In the genomic region with DNA sequence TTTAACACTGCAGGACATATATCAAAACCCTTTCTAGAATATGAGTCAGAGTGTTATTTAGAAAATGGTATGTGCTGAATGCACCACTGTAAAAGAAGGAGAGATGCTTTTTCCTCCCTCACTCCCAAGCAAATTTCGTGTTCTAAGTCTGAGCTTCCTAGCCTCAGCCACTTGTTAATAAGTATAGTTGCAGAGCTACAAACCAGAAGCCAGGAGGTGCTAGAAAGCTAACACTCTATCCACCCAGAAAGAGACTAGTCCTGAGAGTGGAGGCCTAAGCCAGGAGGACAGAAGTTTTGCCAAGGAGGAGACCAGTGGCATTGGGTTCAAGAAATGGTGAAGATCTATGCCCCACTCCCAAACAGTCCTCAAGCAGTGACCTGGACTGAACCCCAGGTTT, we compare ENCODE assay signal across 10 cellular contexts. TPM values are rescaled to one million over a fixed set of nuclear protein-coding genes. Genes with fewer than 3 reads are reported as not detected.
DNase-seq lines count a peak whose midpoint lies in the region; ATAC-seq, FAIRE-seq and TF ChIP-seq lines count a peak whose summit lies in the region.
"Had no signal": no experiment of that assay in that cellular context is flagged by ENCODE, and none has a peak within 500 bp of the region (broad histone marks: within the 10 kb centered on the region; RNA-seq: fewer than 3 reads in every experiment).

No MANE protein-coding gene starts in this region.

- H4K20me1 ChIP-seq in endothelial cell of umbilical vein (replicated peaks; ENCODE audit: control insufficient read depth, extremely low read depth, insufficient read depth, low read length), result no peaks in the 10 kb centered on the region

- H3K4me3 ChIP-seq in endothelial cell of umbilical vein (replicated peaks in 1 of 3; ENCODE audit: insufficient read depth in 1 of 3, low read depth in 1 of 3, low read length in 3 of 3) (no peak overlapping the region), upper lobe of left lung (no peak overlapping the region)

- no peaks in the 10 kb centered on the region for H3K27me3 ChIP-seq in endothelial cell of umbilical vein (ENCODE audit: control insufficient read depth in 2 of 2, insufficient read depth in 2 of 2, low read length in 2 of 2)
- no peaks in the 10 kb centered on the region for H3K27me3 ChIP-seq in upper lobe of left lung

- H3K27ac ChIP-seq in endothelial cell of umbilical vein (ENCODE audit: insufficient read depth, low read depth, low read length) (no peak overlapping the region), upper lobe of left lung (peak overlapping the region; percentile 36 to 80 (median 56))

- 71 to 95% methylated on average over 1 of the region's 1 CpG for WGBS in upper lobe of left lung, 2 donors

- TF ChIP-seq EP300 in upper lobe of left lung (IDR thresholded peaks at IDR 0.05), result no peak

- no peaks in the 10 kb centered on the region for H3K79me2 ChIP-seq in endothelial cell of umbilical vein (ENCODE audit: control insufficient read depth, insufficient read depth, low read length)

- DNase-seq in activated CD8-positive, alpha-beta T cell treated with anti-CD3 and anti-CD28 coated beads for 36 hours, result no peak
- DNase-seq in activated CD8-positive, alpha-beta T cell treated with anti-CD3 and anti-CD28 coated beads, Interleukin-2, amount 10 ng/mL, durations not matched to agents 7 days and 5 days, result no peak
- DNase-seq in endothelial cell of umbilical vein (ENCODE audit: low read depth, low spot score) (no peak), upper lobe of left lung (no peak), NCI-H1092 treated with DMSO at 0.1 percent for 48 hours (lab: John Stamatoyannopoulos, UW) (no peak), COLO829 (ENCODE audit: low spot score) (no peak), T-helper 9 cell (no peak)
- DNase-seq: activated gamma-delta T cell treated with Interleukin-2 at 50 U/mL for 16 hours; CD4-positive, alpha-beta memory T cell had no signal

- H3K9me3 Mint-ChIP-seq in activated CD8-positive, alpha-beta T cell treated with anti-CD3 and anti-CD28 coated beads for 36 hours, result no peaks in the 10 kb centered on the region
- no peaks in the 10 kb centered on the region for H3K9me3 Mint-ChIP-seq in activated CD8-positive, alpha-beta T cell treated with anti-CD3 and anti-CD28 coated beads, Interleukin-2, amount 10 ng/mL, durations not matched to agents 7 days and 5 days (ENCODE audit: insufficient read depth)
- H3K9me3 Mint-ChIP-seq: CD4-positive, alpha-beta memory T cell had no signal

- TF ChIP-seq POLR2A in endothelial cell of umbilical vein (IDR thresholded peaks at IDR 0.05; ENCODE audit: low read depth, low read length) (no peak), upper lobe of left lung (IDR thresholded peaks at IDR 0.05) (no peak)

- no peak overlapping the region for H3K4me2 ChIP-seq in endothelial cell of umbilical vein (ENCODE audit: insufficient read depth, low read length)

- H3K36me3 Mint-ChIP-seq in activated CD8-positive, alpha-beta T cell treated with anti-CD3 and anti-CD28 coated beads for 36 hours (ENCODE audit: low read depth), result no peaks in the 10 kb centered on the region
- no peaks in the 10 kb centered on the region for H3K36me3 Mint-ChIP-seq in activated CD8-positive, alpha-beta T cell treated with anti-CD3 and anti-CD28 coated beads, Interleukin-2, amount 10 ng/mL, durations not matched to agents 7 days and 5 days (ENCODE audit: low read depth)
- H3K36me3 Mint-ChIP-seq: CD4-positive, alpha-beta memory T cell had no signal

- intact Hi-C loops in activated CD8-positive, alpha-beta T cell treated with anti-CD3 and anti-CD28 coated beads for 36 hours (cut with micrococcal nuclease), result loop anchor here (10.0 kb wide), 1 partner anchor 164 kb away; no protein-coding TSS in a partner anchor
- intact Hi-C loops in endothelial cell of umbilical vein (cut with micrococcal nuclease), result loop anchor here (10.0 kb wide), 2 partner anchors 134 to 424 kb away; a partner anchor contains a TSS

- H3K27me3 Mint-ChIP-seq in activated CD8-positive, alpha-beta T cell treated with anti-CD3 and anti-CD28 coated beads for 36 hours, result no peaks in the 10 kb centered on the region
- peaks cover 11% of the 10 kb centered on the region for H3K27me3 Mint-ChIP-seq in activated CD8-positive, alpha-beta T cell treated with anti-CD3 and anti-CD28 coated beads, Interleukin-2, amount 10 ng/mL, durations not matched to agents 7 days and 5 days (ENCODE audit: low read depth)

- peak; percentile 30 for ATAC-seq in activated CD8-positive, alpha-beta T cell treated with anti-CD3 and anti-CD28 coated beads for 36 hours
- ATAC-seq in activated CD8-positive, alpha-beta T cell treated with anti-CD3 and anti-CD28 coated beads, Interleukin-2, amount 10 ng/mL, durations not matched to agents 7 days and 5 days, result no peak
- no peak for ATAC-seq in upper lobe of left lung (ENCODE audit: low FRiP score in 2 of 2)

- no TSS peak for BruUV-seq in endothelial cell of umbilical vein (replicated peaks; lab: Mats Ljungman, UMichigan)

- H3K4me1 ChIP-seq in endothelial cell of umbilical vein (ENCODE audit: control insufficient read depth, extremely low read depth, insufficient read depth, low read length) (peaks cover 3% of the 10 kb centered on the region), upper lobe of left lung (peaks cover 0 to 9% (median under 1%) of the 10 kb centered on the region in 4 donors)

- POLR2A ChIA-PET in activated CD8-positive, alpha-beta T cell treated with anti-CD3 and anti-CD28 coated beads for 36 hours (lab: Charles Lee), result no interaction called here
- POLR2A ChIA-PET in activated CD8-positive, alpha-beta T cell treated with anti-CD3 and anti-CD28 coated beads, Interleukin-2, amount 10 ng/mL, durations not matched to agents 7 days and 5 days (lab: Charles Lee), result interaction anchor here (0.6 kb wide), 1 partner anchor 529 kb away, joined by 3 read pairs; no protein-coding TSS in a partner anchor
- POLR2A ChIA-PET in endothelial cell of umbilical vein (lab: Charles Lee), result no interaction called here

- CTCF ChIA-PET in activated CD8-positive, alpha-beta T cell treated with anti-CD3 and anti-CD28 coated beads for 36 hours (lab: Charles Lee), result interaction anchor here (0.6 to 1.5 kb wide), 4 partner anchors 39 to 318 kb away, joined by 3 to 7 read pairs (median 4); a partner anchor contains a TSS
- CTCF ChIA-PET in activated CD8-positive, alpha-beta T cell treated with anti-CD3 and anti-CD28 coated beads, Interleukin-2, amount 10 ng/mL, durations not matched to agents 7 days and 5 days (lab: Charles Lee), result interaction anchor here (0.7 to 4.7 kb wide), 9 partner anchors 9 to 330 kb away, joined by 3 to 24 read pairs (median 3); no protein-coding TSS in a partner anchor
- CTCF ChIA-PET in endothelial cell of umbilical vein (lab: Charles Lee), result interaction anchor here (1.0 to 1.6 kb wide), 4 partner anchors 8 to 857 kb away, joined by 3 to 5 read pairs (median 4); no protein-coding TSS in a partner anchor

- H3K9me3 ChIP-seq in endothelial cell of umbilical vein (replicated peaks; ENCODE audit: control insufficient read depth, insufficient read depth, low read length) (no peaks in the 10 kb centered on the region), upper lobe of left lung (no peaks in the 10 kb centered on the region)

- no peak overlapping the region for H3K9ac ChIP-seq in endothelial cell of umbilical vein (replicated peaks; ENCODE audit: extremely low read depth, insufficient read depth, low read length)

- no peaks in the 10 kb centered on the region for H3K4me1 Mint-ChIP-seq in activated CD8-positive, alpha-beta T cell treated with anti-CD3 and anti-CD28 coated beads for 36 hours (ENCODE audit: low read depth)
- no peaks in the 10 kb centered on the region for H3K4me1 Mint-ChIP-seq in activated CD8-positive, alpha-beta T cell treated with anti-CD3 and anti-CD28 coated beads, Interleukin-2, amount 10 ng/mL, durations not matched to agents 7 days and 5 days (ENCODE audit: low read depth)
- H3K4me1 Mint-ChIP-seq: CD4-positive, alpha-beta memory T cell had no signal

- H3K9me1 ChIP-seq in endothelial cell of umbilical vein (replicated peaks; ENCODE audit: control insufficient read depth, extremely low read depth, insufficient read depth, low read length), result no peaks in the 10 kb centered on the region

- H3K27ac Mint-ChIP-seq in activated CD8-positive, alpha-beta T cell treated with anti-CD3 and anti-CD28 coated beads for 36 hours, result no peak overlapping the region
- no peak overlapping the region for H3K27ac Mint-ChIP-seq in activated CD8-positive, alpha-beta T cell treated with anti-CD3 and anti-CD28 coated beads, Interleukin-2, amount 10 ng/mL, durations not matched to agents 7 days and 5 days

- H3K36me3 ChIP-seq in endothelial cell of umbilical vein (ENCODE audit: control insufficient read depth in 2 of 2, extremely low read depth in 1 of 2, insufficient read depth in 2 of 2, low read length in 2 of 2) (no peaks in the 10 kb centered on the region), upper lobe of left lung (no peaks in the 10 kb centered on the region)

- dilution Hi-C loops in endothelial cell of umbilical vein (cut with MboI; ENCODE audit: extremely low pct_ligation_motif_present, low sequenced_read_pairs), result no loop called here

- H2AFZ ChIP-seq in endothelial cell of umbilical vein (ENCODE audit: low read depth, low read length), result no peak overlapping the region

- peak; percentile 31 for TF ChIP-seq CTCF in activated CD8-positive, alpha-beta T cell treated with anti-CD3 and anti-CD28 coated beads for 36 hours (IDR thresholded peaks at IDR 0.05)
- TF ChIP-seq CTCF in LNCAP (IDR thresholded peaks at IDR 0.05) (peak; percentile 37; the same call in 1 of the 2 replicates), endothelial cell of umbilical vein (IDR thresholded peaks at IDR 0.05; ENCODE audit: extremely low read depth in 1 of 2, insufficient read depth in 1 of 2, low read depth in 1 of 2, low read length in 2 of 2) (no peak), upper lobe of left lung (IDR thresholded peaks at IDR 0.05) (no peak)

- peak; percentile 55 for FAIRE-seq in endothelial cell of umbilical vein (lab: Jason Lieb, UNC)

- no peak overlapping the region for H3K4me3 Mint-ChIP-seq in activated CD8-positive, alpha-beta T cell treated with anti-CD3 and anti-CD28 coated beads for 36 hours
- no peak overlapping the region for H3K4me3 Mint-ChIP-seq in activated CD8-positive, alpha-beta T cell treated with anti-CD3 and anti-CD28 coated beads, Interleukin-2, amount 10 ng/mL, durations not matched to agents 7 days and 5 days
- H3K4me3 Mint-ChIP-seq: CD4-positive, alpha-beta memory T cell had no signal

RNA-seq across cellular contexts. Expression of a gene that starts 40.5 kb away (rescaled TPM):
- 10 to 100 TPM; 16.0 to 18.3 TPM for total RNA-seq in activated CD8-positive, alpha-beta T cell treated with anti-CD3 and anti-CD28 coated beads for 36 hours
- total RNA-seq in activated CD8-positive, alpha-beta T cell treated with anti-CD3 and anti-CD28 coated beads, Interleukin-2, amount 10 ng/mL, durations not matched to agents 7 days and 5 days, result 10 to 100 TPM; 46.9 to 54.0 TPM
- total RNA-seq in endothelial cell of umbilical vein (46.8 and 58.5 TPM in 2 replicates), upper lobe of left lung (10 to 100 TPM; 10.5 to 48.6 (median 31.5) TPM)
- polyA plus RNA-seq in endothelial cell of umbilical vein, result 24.7 and 25.2 TPM in 2 replicates
- polyA plus RNA-seq in endothelial cell of umbilical vein (2011; cell fraction: cytosol; rRNA removed), result 35.9 and 39.5 TPM in 2 replicates
- 22.7 and 23.8 TPM in 2 replicates for polyA plus RNA-seq in endothelial cell of umbilical vein (2011; cell fraction: nucleus; rRNA removed)
- polyA plus RNA-seq in endothelial cell of umbilical vein (2012), result 61.6 and 75.7 TPM in 2 replicates
- 33.9 and 38.7 TPM in 2 replicates for polyA minus RNA-seq in endothelial cell of umbilical vein
- polyA minus RNA-seq in endothelial cell of umbilical vein (2011; cell fraction: cytosol; rRNA and poly(A)+ RNA removed), result 22.1 TPM
- polyA minus RNA-seq in endothelial cell of umbilical vein (2011; cell fraction: nucleus; rRNA and poly(A)+ RNA removed), result 21.8 and 38.1 TPM in 2 replicates

Comparison
In these comparisons a context has a peak if more than half of its experiments do, and no peak if none do; other contexts are left out.
1. CTCF ChIP-seq: peak in activated CD8-positive, alpha-beta T cell treated with anti-CD3 and anti-CD28 coated beads for 36 hours (single experiment) and LNCAP (single experiment); none in endothelial cell of umbilical vein (0 of 2) and upper lobe of left lung (0 of 6).